In the genomic region with DNA sequence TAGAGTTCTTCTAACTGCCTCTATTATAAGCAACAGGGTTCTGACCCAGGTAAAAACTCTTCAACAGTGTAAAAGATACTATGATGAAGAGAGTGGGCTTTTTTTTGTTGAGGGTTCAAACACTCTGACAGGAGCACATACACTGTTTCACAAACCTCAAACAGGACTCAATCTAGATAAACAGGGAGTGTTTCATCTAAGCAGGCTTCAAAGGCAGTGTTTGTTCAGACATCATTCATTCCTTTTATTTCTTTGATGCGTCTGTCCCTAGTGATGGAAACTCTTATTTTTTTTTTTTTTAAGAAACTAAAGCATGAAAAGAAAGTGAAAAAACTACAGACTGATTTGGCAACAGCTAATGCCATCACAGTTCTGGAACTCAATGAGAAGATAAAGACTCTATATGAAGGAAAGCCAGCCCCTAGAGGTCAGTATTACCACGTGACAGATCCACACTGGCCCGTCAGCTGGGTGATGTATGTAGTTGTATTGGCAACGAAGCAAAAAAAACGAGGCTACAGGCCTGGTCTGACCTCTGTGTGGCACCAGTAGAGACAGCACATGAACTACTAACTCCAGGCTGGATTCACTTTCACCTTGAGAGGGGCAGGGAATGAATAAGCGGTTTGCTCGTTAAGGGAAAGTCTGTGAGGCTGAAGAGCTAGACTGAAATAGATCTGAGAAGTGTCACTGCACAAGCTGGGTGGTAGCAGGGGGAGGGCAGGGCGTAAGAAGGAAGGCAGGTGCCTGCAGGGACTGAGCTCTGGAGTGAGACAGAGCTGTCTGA, we compare ENCODE assay signal across 8 cellular contexts.
DNase-seq lines count a peak whose midpoint lies in the region; ATAC-seq and TF ChIP-seq lines count a peak whose summit lies in the region.

No MANE protein-coding gene starts in this region.

- H3K4me1 ChIP-seq in mucosa of descending colon (ENCODE audit: low read depth) (peaks cover 6% of the 10 kb centered on the region), suprapubic skin (peaks cover 29% of the 10 kb centered on the region)

- TF ChIP-seq CTCF in AG04450 (IDR thresholded peaks at IDR 0.05; ENCODE audit: low read depth, low read length) = peak; percentile 33
- TF ChIP-seq CTCF in GM12874 (IDR thresholded peaks at IDR 0.05; ENCODE audit: insufficient read depth, low read depth, low read length) = peak; percentile 26
- TF ChIP-seq CTCF in mucosa of descending colon (IDR thresholded peaks at IDR 0.05) = no peak
- no peak for TF ChIP-seq CTCF in suprapubic skin (IDR thresholded peaks at IDR 0.05)

- 31% methylated on average over 8 of the region's 8 CpGs for WGBS in suprapubic skin

- H3K9me3 ChIP-seq in AG04450 (ENCODE audit: control insufficient read depth, insufficient read depth, low read length) = no peaks in the 10 kb centered on the region
- no peaks in the 10 kb centered on the region for H3K9me3 ChIP-seq in mucosa of descending colon
- H3K9me3 ChIP-seq in suprapubic skin = no peaks in the 10 kb centered on the region

- ATAC-seq in SK-N-SH treated with all-trans-retinoic acid at 6 μM for 48 hours (peak; percentile 88), mucosa of descending colon (peak; percentile 88)

- DNase-seq in AG04450 (ENCODE audit: low read depth, low spot score) = no peak
- peak; percentile 38 for DNase-seq in HEK293T (ENCODE audit: extremely low spot score)
- peak; percentile 89 for DNase-seq in M059J (ENCODE audit: low read depth)
- DNase-seq in ecto neural progenitor cell (ENCODE audit: low spot score) = peak; percentile 67
- DNase-seq in mucosa of descending colon = peak in 2 of 3 donors; percentile 48 to 82
- DNase-seq in suprapubic skin (ENCODE audit: low spot score in 2 of 2) = no peak

- intact Hi-C loops in mucosa of descending colon (cut with DNase I, micrococcal nuclease) = loop anchor here in 1 of 2 donors (5.0 kb wide), 1 partner anchor 327 kb away; no protein-coding TSS in a partner anchor

- TF ChIP-seq POLR2A in suprapubic skin (IDR thresholded peaks at IDR 0.05) = no peak

- H3K36me3 ChIP-seq in mucosa of descending colon (ENCODE audit: low read depth) = no peaks in the 10 kb centered on the region
- H3K36me3 ChIP-seq in suprapubic skin = no peaks in the 10 kb centered on the region

- H3K4me3 ChIP-seq in AG04450 (ENCODE audit: low read depth, low read length) = no peak overlapping the region
- H3K4me3 ChIP-seq in mucosa of descending colon = no peak overlapping the region
- H3K4me3 ChIP-seq in suprapubic skin = no peak overlapping the region

- peak overlapping the region; percentile 12 for H3K27ac ChIP-seq in AG04450 (ENCODE audit: low read depth, low read length)
- H3K27ac ChIP-seq in suprapubic skin = no peak overlapping the region

- POLR2A ChIA-PET in AG04450 (lab: Yijun Ruan, JAX) = no interaction called here
- POLR2A ChIA-PET in HEK293T (lab: Yijun Ruan, JAX) = no interaction called here

- H3K27me3 ChIP-seq in AG04450 (ENCODE audit: control insufficient read depth, insufficient read depth, low read length) (no peaks in the 10 kb centered on the region), suprapubic skin (no peaks in the 10 kb centered on the region)

- CTCF ChIA-PET in AG04450 (lab: Charles Lee) (interaction anchor here (0.5 to 5.8 kb wide), 10 partner anchors 9 to 355 kb away, joined by 3 to 58 read pairs (median 4); no protein-coding TSS in a partner anchor), HEK293T (lab: Yijun Ruan, JAX) (interaction anchor here (0.7 to 3.6 kb wide), 6 partner anchors 10 to 624 kb away, joined by 3 to 20 read pairs (median 6); no protein-coding TSS in a partner anchor)

- TF ChIP-seq EP300 in suprapubic skin (IDR thresholded peaks at IDR 0.05) = no peak

TF ChIP-seq in HEK293T, 16 proteins besides CTCF, POLR2A, EP300 and RAD21:
- TF ChIP-seq, protein P1, sequence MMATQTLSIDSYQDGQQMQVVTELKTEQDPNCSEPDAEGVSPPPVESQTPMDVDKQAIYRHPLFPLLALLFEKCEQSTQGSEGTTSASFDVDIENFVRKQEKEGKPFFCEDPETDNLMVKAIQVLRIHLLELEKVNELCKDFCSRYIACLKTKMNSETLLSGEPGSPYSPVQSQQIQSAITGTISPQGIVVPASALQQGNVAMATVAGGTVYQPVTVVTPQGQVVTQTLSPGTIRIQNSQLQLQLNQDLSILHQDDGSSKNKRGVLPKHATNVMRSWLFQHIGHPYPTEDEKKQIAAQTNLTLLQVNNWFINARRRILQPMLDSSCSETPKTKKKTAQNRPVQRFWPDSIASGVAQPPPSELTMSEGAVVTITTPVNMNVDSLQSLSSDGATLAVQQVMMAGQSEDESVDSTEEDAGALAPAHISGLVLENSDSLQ (IDR thresholded peaks at IDR 0.05) = peak; percentile 88
- TF ChIP-seq ZNF384 (IDR thresholded peaks at IDR 0.05) = peak; percentile 33
- no peak for TF ChIP-seq HDGF (IDR thresholded peaks at IDR 0.05; ENCODE audit: borderline replicate concordance)

TF ChIP-seq in SK-N-SH treated with all-trans-retinoic acid at 6 μM for 48 hours, 23 proteins besides CTCF, POLR2A, EP300 and RAD21:
- TF ChIP-seq CSDC2 (CRISPR knock-in tag; IDR thresholded peaks at IDR 0.05) = no peak
- no peak for TF ChIP-seq ZNF565 (CRISPR knock-in tag; conservative IDR thresholded peaks at IDR 0.05; ENCODE audit: low read depth)
- TF ChIP-seq OSR1 (CRISPR knock-in tag; IDR thresholded peaks at IDR 0.05) = no peak

Comparison
In these comparisons a context has a peak if more than half of its experiments do, and no peak if none do; other contexts are left out.
1. DNase-seq: peak in HEK293T (single experiment), M059J (single experiment), ecto neural progenitor cell (single experiment) and mucosa of descending colon (2 of 3); none in AG04450 (single experiment) and suprapubic skin (0 of 2).
2. CTCF ChIP-seq: peak in AG04450 (single experiment) and GM12874 (single experiment); none in mucosa of descending colon (single experiment) and suprapubic skin (0 of 2).